ENCODE assay signal across 1 cellular context in genomic region chr3:55402886-55403605, GRCh38.
TF ChIP-seq lines count a peak whose summit lies in the region.

No MANE protein-coding gene starts in this region.

TF ChIP-seq in HepG2, 621 proteins besides CTCF, POLR2A, EP300 and RAD21 (continued from another document and continues in another):
- TF ChIP-seq ZNF318 (CRISPR knock-in tag; IDR thresholded peaks at IDR 0.05): no peak
- TF ChIP-seq NRL (CRISPR knock-in tag; IDR thresholded peaks at IDR 0.05; ENCODE audit: borderline replicate concordance): no peak
- TF ChIP-seq ZNF382 (CRISPR knock-in tag; IDR thresholded peaks at IDR 0.05; ENCODE audit: borderline replicate concordance): no peak
- TF ChIP-seq POLR2AphosphoS5 (IDR thresholded peaks at IDR 0.05; ENCODE audit: low read depth, low read length): no peak
- TF ChIP-seq ZKSCAN8 (CRISPR knock-in tag; IDR thresholded peaks at IDR 0.05; ENCODE audit: borderline replicate concordance): no peak
- no peak for TF ChIP-seq SIN3A (IDR thresholded peaks at IDR 0.05; ENCODE audit: borderline replicate concordance, low read depth, low read length)
- TF ChIP-seq SP140L (CRISPR knock-in tag; IDR thresholded peaks at IDR 0.05; ENCODE audit: borderline replicate concordance): no peak
- TF ChIP-seq ADNP (CRISPR knock-in tag; IDR thresholded peaks at IDR 0.05): no peak
- TF ChIP-seq, protein P1, sequence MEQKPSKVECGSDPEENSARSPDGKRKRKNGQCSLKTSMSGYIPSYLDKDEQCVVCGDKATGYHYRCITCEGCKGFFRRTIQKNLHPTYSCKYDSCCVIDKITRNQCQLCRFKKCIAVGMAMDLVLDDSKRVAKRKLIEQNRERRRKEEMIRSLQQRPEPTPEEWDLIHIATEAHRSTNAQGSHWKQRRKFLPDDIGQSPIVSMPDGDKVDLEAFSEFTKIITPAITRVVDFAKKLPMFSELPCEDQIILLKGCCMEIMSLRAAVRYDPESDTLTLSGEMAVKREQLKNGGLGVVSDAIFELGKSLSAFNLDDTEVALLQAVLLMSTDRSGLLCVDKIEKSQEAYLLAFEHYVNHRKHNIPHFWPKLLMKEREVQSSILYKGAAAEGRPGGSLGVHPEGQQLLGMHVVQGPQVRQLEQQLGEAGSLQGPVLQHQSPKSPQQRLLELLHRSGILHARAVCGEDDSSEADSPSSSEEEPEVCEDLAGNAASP (CRISPR knock-in tag; IDR thresholded peaks at IDR 0.05; ENCODE audit: borderline replicate concordance): peak; percentile 95; the same call in 1 of the 2 replicates
- TF ChIP-seq ZNF484 (CRISPR knock-in tag; IDR thresholded peaks at IDR 0.05; ENCODE audit: borderline replicate concordance, low read depth): no peak
- TF ChIP-seq TARDBP (CRISPR knock-in tag; IDR thresholded peaks at IDR 0.05): no peak
- no peak for TF ChIP-seq MED8 (CRISPR knock-in tag; IDR thresholded peaks at IDR 0.05; ENCODE audit: insufficient replicate concordance)
- TF ChIP-seq ZBTB43 (CRISPR knock-in tag; conservative IDR thresholded peaks at IDR 0.05): no peak
- TF ChIP-seq TCF7 (IDR thresholded peaks at IDR 0.05; ENCODE audit: low read depth): peak; percentile 44; the same call in 1 of the 2 replicates
- TF ChIP-seq ATM (IDR thresholded peaks at IDR 0.05; ENCODE audit: borderline replicate concordance): no peak
- peak; percentile 26 to 47; a peak in 1 of 4 replicates for TF ChIP-seq MAFK (conservative IDR thresholded peaks at IDR 0.05 in 1 of 2, IDR thresholded peaks at IDR 0.05 in 1 of 2; ENCODE audit: low read length in 2 of 2)
- no peak for TF ChIP-seq ZBTB7B (CRISPR knock-in tag; IDR thresholded peaks at IDR 0.05)
- no peak for TF ChIP-seq MLXIP (CRISPR knock-in tag; IDR thresholded peaks at IDR 0.05; ENCODE audit: borderline replicate concordance)
- TF ChIP-seq PAX8 (CRISPR knock-in tag; IDR thresholded peaks at IDR 0.05; ENCODE audit: borderline replicate concordance): no peak
- peak; percentile 64; the same call in 1 of the 2 replicates for TF ChIP-seq HMG20A (CRISPR knock-in tag; IDR thresholded peaks at IDR 0.05; ENCODE audit: borderline replicate concordance)
- no peak for TF ChIP-seq KMT2A (CRISPR knock-in tag; IDR thresholded peaks at IDR 0.05)
- no peak for TF ChIP-seq PRPF4 (IDR thresholded peaks at IDR 0.05; ENCODE audit: low read depth, low read length, poor library complexity, severe bottlenecking)
- TF ChIP-seq CENPT (CRISPR knock-in tag; IDR thresholded peaks at IDR 0.05; ENCODE audit: low read depth): no peak
- TF ChIP-seq BHLHE40 (IDR thresholded peaks at IDR 0.05; ENCODE audit: low read length): peak; percentile 54; the same call in 1 of the 2 replicates
- TF ChIP-seq DPF2 (CRISPR knock-in tag; IDR thresholded peaks at IDR 0.05; ENCODE audit: borderline replicate concordance, low read depth): no peak
- TF ChIP-seq PRMT3 (CRISPR knock-in tag; IDR thresholded peaks at IDR 0.05; ENCODE audit: borderline replicate concordance, low read depth): no peak
- no peak for TF ChIP-seq HNF4G (IDR thresholded peaks at IDR 0.05; ENCODE audit: borderline replicate concordance, low read depth, low read length)
- no peak for TF ChIP-seq HNF4G (CRISPR knock-in tag; IDR thresholded peaks at IDR 0.05; ENCODE audit: borderline replicate concordance, low read depth)
- no peak for TF ChIP-seq JARID2 (CRISPR knock-in tag; IDR thresholded peaks at IDR 0.05; ENCODE audit: insufficient replicate concordance)
- TF ChIP-seq ZNF839 (CRISPR knock-in tag; IDR thresholded peaks at IDR 0.05; ENCODE audit: borderline replicate concordance): no peak
- no peak for TF ChIP-seq HNF1A (IDR thresholded peaks at IDR 0.05; ENCODE audit: low read depth)
- no peak for TF ChIP-seq HNF1A (CRISPR knock-in tag; IDR thresholded peaks at IDR 0.05; ENCODE audit: borderline replicate concordance)
- 0 out of 2 replicates have a peak, but pooled peaks have one; percentile 33 for TF ChIP-seq RERE (CRISPR knock-in tag; IDR thresholded peaks at IDR 0.05; ENCODE audit: low read depth)
